Comparison of ENCODE assay signal across 8 cellular contexts in the genomic region with DNA sequence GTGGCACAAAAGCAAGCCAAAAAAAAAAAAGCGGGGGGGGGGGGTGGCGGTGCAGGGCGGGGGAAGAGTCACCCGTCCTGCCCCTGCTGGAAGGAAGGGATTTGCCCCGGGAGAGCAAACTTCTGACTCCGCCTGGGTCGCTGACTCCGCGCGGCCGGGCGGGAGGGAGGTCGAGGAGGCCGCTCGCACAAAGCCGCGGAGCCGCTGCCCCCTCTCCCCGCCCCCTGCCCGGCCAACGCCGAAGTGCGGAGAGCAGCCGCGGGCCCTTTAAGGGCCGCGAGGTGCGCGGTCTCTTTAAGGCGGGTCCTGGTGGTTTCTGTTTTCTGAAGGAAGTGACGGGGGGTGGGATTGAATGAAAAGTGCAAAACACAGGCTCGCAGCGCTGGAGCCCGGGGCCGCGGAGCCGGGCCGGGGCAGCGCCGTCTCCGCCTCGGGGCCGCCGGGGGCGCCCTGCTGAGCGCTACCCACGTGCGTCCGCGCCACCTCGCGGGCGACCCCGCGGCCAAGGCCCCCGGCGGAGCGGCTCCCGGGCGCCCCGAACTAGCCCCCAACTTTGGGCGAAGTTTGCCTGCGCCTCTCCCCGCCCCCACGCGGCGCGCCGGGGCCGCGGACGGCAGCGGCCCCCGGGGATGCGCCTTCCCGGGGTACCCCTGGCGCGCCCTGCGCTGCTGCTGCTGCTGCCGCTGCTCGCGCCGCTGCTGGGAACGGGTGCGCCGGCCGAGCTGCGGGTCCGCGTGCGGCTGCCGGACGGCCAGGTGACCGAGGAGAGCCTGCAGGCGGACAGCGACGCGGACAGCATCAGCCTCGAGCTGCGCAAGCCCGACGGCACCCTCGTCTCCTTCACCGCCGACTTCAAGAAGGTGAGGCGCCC. TPM values are rescaled to one million over a fixed set of nuclear protein-coding genes. Genes with fewer than 3 reads are reported as not detected.
DNase-seq lines count a peak whose midpoint lies in the region; ATAC-seq and TF ChIP-seq lines count a peak whose summit lies in the region.

A gene (plus strand): TSS at position 382 of the 871 bp plus-strand sequence. CDS start 248 bp downstream, at position 630.

- no peak for ATAC-seq in HG03378 (IDR thresholded peaks at IDR 0.05; ENCODE audit: unreplicated experiment)

- no peaks in the 10 kb centered on the region for H3K9me3 ChIP-seq in colonic mucosa

- no peaks in the 10 kb centered on the region for H3K36me3 ChIP-seq in colonic mucosa

- H3K4me1 ChIP-seq in colonic mucosa: peaks cover 18% of the 10 kb centered on the region

- H3K27ac ChIP-seq in colonic mucosa (peak within 1 kb of the TSS; percentile 79), layer of hippocampus (ENCODE audit: low read depth, low read length) (peak within 1 kb of the TSS; percentile 66)

- TF ChIP-seq CTCF in NB4 (IDR thresholded peaks at IDR 0.05; ENCODE audit: low read depth, low read length) (no peak), colonic mucosa (IDR thresholded peaks at IDR 0.05) (no peak)

- H3K9ac ChIP-seq in colonic mucosa (ENCODE audit: low read depth in 2 of 2, low read length in 2 of 2): peak within 1 kb of the TSS; percentile 87 to 97

- intact Hi-C loops in colonic mucosa (cut with DNase I): no loop called here

- DNase-seq in GDM1 (lab: John Stamatoyannopoulos, UW) (peak; percentile 73), HCEC 1CT (peak; percentile 86), NB4 (ENCODE audit: low read depth) (peak; percentile 96), colonic mucosa (peak; percentile 84)
- peak; percentile 31 for DNase-seq in activated CD4-positive, alpha-beta T cell treated with anti-CD3 and anti-CD28 coated beads for 1 hour
- peak in 3 of 4 experiments; percentile 31 to 38 (median 33) for DNase-seq in stimulated activated CD4-positive, alpha-beta T cell treated with anti-CD3 and anti-CD28 coated beads, Interleukin-1b, Interleukin-23, amount 100 ng/mL, for 24 hours (ENCODE audit: low read depth in 4 of 4, low spot score in 1 of 4)

- peak; percentile 72 for TF ChIP-seq POLR2A in NB4 (IDR thresholded peaks at IDR 0.05; ENCODE audit: extremely low read depth, insufficient read length)

- H3K27me3 ChIP-seq in colonic mucosa: no peaks in the 10 kb centered on the region
- H3K27me3 ChIP-seq in layer of hippocampus (ENCODE audit: control insufficient read depth, insufficient read depth, low read length): no peaks in the 10 kb centered on the region

- H3K4me3 ChIP-seq in NB4 (ENCODE audit: low read depth, low read length) (peak within 1 kb of the TSS; percentile 96), colonic mucosa (peak within 1 kb of the TSS; percentile 75)

RNA-seq across cellular contexts. Expression of the gene that starts here (rescaled TPM):
- total RNA-seq in colonic mucosa: 100 to 1,000 TPM; 142 to 152 TPM

Comparison
In these comparisons a context has a peak if more than half of its experiments do, and no peak if none do; other contexts are left out.
1. DNase-seq: peak in every context shown above with its lines; median percentile 96 in NB4; 86 in HCEC 1CT; 84 in colonic mucosa; 73 in GDM1; 33 in stimulated activated CD4-positive, alpha-beta T cell treated with anti-CD3 and anti-CD28 coated beads, Interleukin-1b, Interleukin-23, amount 100 ng/mL, for 24 hours; 31 in activated CD4-positive, alpha-beta T cell treated with anti-CD3 and anti-CD28 coated beads for 1 hour.